ENCODE assay signal across 1 cellular context in genomic region chr13:49020328-49020727, GRCh38.
TF ChIP-seq lines count a peak whose summit lies in the region.

No MANE protein-coding gene starts in this region.

TF ChIP-seq in IMR-90, 13 proteins besides CTCF, POLR2A, EP300 and RAD21 (continued from another document):
- TF ChIP-seq MAZ (IDR thresholded peaks at IDR 0.05; ENCODE audit: borderline replicate concordance, low read depth, low read length) (no peak), MXI1 (IDR thresholded peaks at IDR 0.05; ENCODE audit: borderline replicate concordance, low read depth, low read length) (no peak), RCOR1 (IDR thresholded peaks at IDR 0.05; ENCODE audit: insufficient replicate concordance, low read length) (no peak), SMC3 (IDR thresholded peaks at IDR 0.05; ENCODE audit: low read depth, low read length) (no peak), USF2 (IDR thresholded peaks at IDR 0.05; ENCODE audit: low read depth, low read length) (no peak), ELK1 (IDR thresholded peaks at IDR 0.05; ENCODE audit: borderline replicate concordance, low read depth, low read length) (no peak), RFX5 (IDR thresholded peaks at IDR 0.05; ENCODE audit: low read depth, low read length) (no peak), CHD1 (IDR thresholded peaks at IDR 0.05; ENCODE audit: low read depth, low read length) (no peak)
TF ChIP-seq in IMR-90: peak in this region for 0.
